8 cellular contexts compared by ENCODE assay signal in the genomic region with DNA sequence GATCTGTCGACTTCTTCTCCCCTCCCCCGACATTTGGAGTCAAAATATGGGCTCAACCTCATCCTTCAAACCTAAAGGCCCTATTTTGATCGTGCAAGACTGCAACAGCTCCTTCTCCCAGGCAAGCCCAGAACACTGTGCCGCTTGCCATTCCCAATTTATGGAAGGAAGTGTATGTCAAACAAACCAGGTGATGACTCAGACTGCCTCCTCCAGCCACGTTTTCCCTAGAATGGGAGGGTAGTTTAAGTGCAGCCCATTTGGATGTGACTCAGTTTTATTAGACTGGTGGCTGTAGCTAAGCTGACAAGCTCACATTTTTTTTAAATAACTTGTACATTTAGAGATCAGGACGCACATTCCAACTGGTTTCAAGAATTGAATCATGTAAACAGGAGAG.
DNase-seq lines count a peak whose midpoint lies in the region; ATAC-seq and TF ChIP-seq lines count a peak whose summit lies in the region.

No MANE protein-coding gene starts in this region.

- peaks cover 53% of the 10 kb centered on the region for H3K4me1 Mint-ChIP-seq in T-helper 1 cell treated with Interleukin-12 subunit alpha and Interleukin-12 subunit beta and Interleukin-4 antibody, amounts not matched to agents 30 μg/mL and 1 μg/mL, for 36 hours (ENCODE audit: low read depth)
- peaks cover 21% of the 10 kb centered on the region for H3K4me1 Mint-ChIP-seq in stimulated activated memory B cell treated with anti-CD40 and anti-IgM and Interleukin-4, amounts not matched to agents 10 μg/mL and 1 μg/mL and 100 μg/mL, for 72 hours

- DNase-seq in T-helper 1 cell (no peak), heart right ventricle (peak in 1 of 2 donors; percentile 5), SKM-1 treated with dmso at 0.1 percent for 144 hours (lab: John Stamatoyannopoulos, UW; ENCODE audit: unreplicated experiment) (no peak)

- H3K36me3 ChIP-seq in heart right ventricle, result no peaks in the 10 kb centered on the region

- H3K4me3 ChIP-seq in WI38 (ENCODE audit: low read depth, low read length), result peak overlapping the region; percentile 70
- peak overlapping the region in 7 of 10 donors; percentile 40 to 58 (median 52) for H3K4me3 ChIP-seq in heart right ventricle

- ATAC-seq in heart right ventricle (peak in 5 of 8 donors; percentile 20 to 66 (median 37)), HG02571 (IDR thresholded peaks at IDR 0.05; ENCODE audit: unreplicated experiment) (no peak), GM21526 (IDR thresholded peaks at IDR 0.05; ENCODE audit: low FRiP score, unreplicated experiment) (no peak)
- ATAC-seq in stimulated activated memory B cell treated with anti-CD40 and anti-IgM and Interleukin-4, amounts not matched to agents 10 μg/mL and 1 μg/mL and 100 μg/mL, for 72 hours, result no peak

- peak overlapping the region; percentile 72 for H3K4me3 Mint-ChIP-seq in T-helper 1 cell treated with Interleukin-12 subunit alpha and Interleukin-12 subunit beta and Interleukin-4 antibody, amounts not matched to agents 30 μg/mL and 1 μg/mL, for 36 hours
- H3K4me3 Mint-ChIP-seq in stimulated activated memory B cell treated with anti-CD40 and anti-IgM and Interleukin-4, amounts not matched to agents 10 μg/mL and 1 μg/mL and 100 μg/mL, for 72 hours, result peak overlapping the region; percentile 68

- H3K27me3 ChIP-seq in heart right ventricle, result peaks cover 0 to 67% (median 0%) of the 10 kb centered on the region in 7 donors

- peaks cover 14% of the 10 kb centered on the region for H3K36me3 Mint-ChIP-seq in T-helper 1 cell treated with Interleukin-12 subunit alpha and Interleukin-12 subunit beta and Interleukin-4 antibody, amounts not matched to agents 30 μg/mL and 1 μg/mL, for 36 hours (ENCODE audit: low read depth)
- no peaks in the 10 kb centered on the region for H3K36me3 Mint-ChIP-seq in stimulated activated memory B cell treated with anti-CD40 and anti-IgM and Interleukin-4, amounts not matched to agents 10 μg/mL and 1 μg/mL and 100 μg/mL, for 72 hours

- 42 to 52% methylated on average over 6 of the region's 6 CpGs for WGBS in heart right ventricle, 2 donors

- intact Hi-C loops in heart right ventricle (cut with DNase I), result loop anchor here in 1 of 10 donors (10.0 kb wide), 1 partner anchor 256 kb away; no protein-coding TSS in a partner anchor

- peaks cover 0 to 29% (median 0%) of the 10 kb centered on the region in 9 donors for H3K4me1 ChIP-seq in heart right ventricle

- peak overlapping the region in 9 of 10 donors; percentile 16 to 82 (median 74) for H3K27ac ChIP-seq in heart right ventricle

- H3K9me3 Mint-ChIP-seq in T-helper 1 cell treated with Interleukin-12 subunit alpha and Interleukin-12 subunit beta and Interleukin-4 antibody, amounts not matched to agents 30 μg/mL and 1 μg/mL, for 36 hours, result no peaks in the 10 kb centered on the region
- H3K9me3 Mint-ChIP-seq in stimulated activated memory B cell treated with anti-CD40 and anti-IgM and Interleukin-4, amounts not matched to agents 10 μg/mL and 1 μg/mL and 100 μg/mL, for 72 hours, result no peaks in the 10 kb centered on the region

- peak overlapping the region; percentile 73 for H3K27ac Mint-ChIP-seq in T-helper 1 cell treated with Interleukin-12 subunit alpha and Interleukin-12 subunit beta and Interleukin-4 antibody, amounts not matched to agents 30 μg/mL and 1 μg/mL, for 36 hours
- H3K27ac Mint-ChIP-seq in stimulated activated memory B cell treated with anti-CD40 and anti-IgM and Interleukin-4, amounts not matched to agents 10 μg/mL and 1 μg/mL and 100 μg/mL, for 72 hours, result peak overlapping the region; percentile 80

- H3K27me3 Mint-ChIP-seq in T-helper 1 cell treated with Interleukin-12 subunit alpha and Interleukin-12 subunit beta and Interleukin-4 antibody, amounts not matched to agents 30 μg/mL and 1 μg/mL, for 36 hours (ENCODE audit: low read depth), result no peaks in the 10 kb centered on the region
- no peaks in the 10 kb centered on the region for H3K27me3 Mint-ChIP-seq in stimulated activated memory B cell treated with anti-CD40 and anti-IgM and Interleukin-4, amounts not matched to agents 10 μg/mL and 1 μg/mL and 100 μg/mL, for 72 hours

- TF ChIP-seq CTCF in WI38 (IDR thresholded peaks at IDR 0.05; ENCODE audit: low read depth, low read length) (no peak), heart right ventricle (IDR thresholded peaks at IDR 0.05) (no peak)

- no peaks in the 10 kb centered on the region for H3K9me3 ChIP-seq in heart right ventricle

Comparison
In these comparisons a context has a peak if more than half of its experiments do, and no peak if none do; other contexts are left out.
1. ATAC-seq: peak in heart right ventricle (5 of 8); none in stimulated activated memory B cell treated with anti-CD40 and anti-IgM and Interleukin-4, amounts not matched to agents 10 μg/mL and 1 μg/mL and 100 μg/mL, for 72 hours (single experiment), HG02571 (single experiment) and GM21526 (single experiment).